8 cellular contexts compared by ENCODE assay signal in the genomic region with DNA sequence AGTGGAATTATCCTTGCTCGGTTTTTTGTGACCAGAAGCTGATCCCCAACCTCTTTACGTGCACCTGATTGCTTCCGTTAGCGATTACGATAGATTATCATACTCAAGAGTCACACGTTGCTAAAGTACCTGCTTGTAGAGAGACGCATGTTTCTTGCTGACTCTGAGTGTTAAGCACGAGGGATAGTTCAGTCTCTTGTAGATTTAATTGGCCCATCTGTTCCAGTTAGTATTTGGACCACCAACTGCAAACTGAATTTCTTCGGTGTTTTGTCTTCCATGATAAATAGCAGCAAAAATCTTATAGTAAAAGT. TPM values are rescaled to one million over a fixed set of nuclear protein-coding genes. Genes with fewer than 3 reads are reported as not detected.
DNase-seq lines count a peak whose midpoint lies in the region; ATAC-seq and TF ChIP-seq lines count a peak whose summit lies in the region.

No MANE protein-coding gene starts in this region.

- intact Hi-C loops in HCT116 (cut with micrococcal nuclease) = no loop called here

- H3K36me3 Mint-ChIP-seq in naive thymus-derived CD8-positive, alpha-beta T cell = peaks cover 0 to 15% (median 0%) of the 10 kb centered on the region in 3 donors

- RAD21 ChIA-PET in HCT116 (lab: Charles Lee; ENCODE audit: low non-redundant PET in 1 of 2, low total read pairs in 2 of 2, uncharacterized antibody in 2 of 2, unreplicated experiment in 2 of 2) = no interaction called here

- POLR2A ChIA-PET in HCT116 (lab: Charles Lee) = no interaction called here
- POLR2A ChIA-PET in naive thymus-derived CD8-positive, alpha-beta T cell (lab: Charles Lee) = interaction anchor here (0.7 to 4.3 kb wide), 7 partner anchors 10 to 194 kb away, joined by 3 to 31 read pairs (median 4); partner anchors contain the start of gene ANKRD17

- H3K4me3 Mint-ChIP-seq in naive thymus-derived CD8-positive, alpha-beta T cell = peak overlapping the region; percentile 81 to 93 (median 91)

- peaks cover 17 to 44% (median 38%) of the 10 kb centered on the region in 4 donors for H3K4me1 Mint-ChIP-seq in naive thymus-derived CD8-positive, alpha-beta T cell

- peaks cover 0 to 6% of the 10 kb centered on the region in 2 experiments; a peak in 2 of 4 replicates for H3K36me3 ChIP-seq in HCT116 (ENCODE audit: control insufficient read depth in 1 of 2, insufficient read depth in 2 of 2, low read length in 2 of 2)

- H4K20me1 ChIP-seq in HCT116 (ENCODE audit: insufficient read depth) = no peaks in the 10 kb centered on the region

- H3K9me3 Mint-ChIP-seq in naive thymus-derived CD8-positive, alpha-beta T cell = no peaks in the 10 kb centered on the region

- peaks cover 13% of the 10 kb centered on the region for H3K79me2 ChIP-seq in HCT116 (ENCODE audit: insufficient read depth, low read length)

- H3K27ac Mint-ChIP-seq in naive thymus-derived CD8-positive, alpha-beta T cell = peak overlapping the region; percentile 95 to 100 (median 98)

- H3K4me2 ChIP-seq in HCT116 (ENCODE audit: low read length) = peak overlapping the region; percentile 86

- H3K27ac ChIP-seq in HCT116 (ENCODE audit: low read depth, low read length) (peak overlapping the region; percentile 78), cingulate gyrus (ENCODE audit: low read depth, low read length) (peak overlapping the region; percentile 72)

- no peaks in the 10 kb centered on the region for H3K27me3 Mint-ChIP-seq in naive thymus-derived CD8-positive, alpha-beta T cell

- H3K9me2 ChIP-seq in HCT116 (ENCODE audit: insufficient read depth) = no peaks in the 10 kb centered on the region

- TF ChIP-seq POLR2A in HCT116 (IDR thresholded peaks at IDR 0.05; ENCODE audit: borderline replicate concordance, extremely low read depth, insufficient read depth, insufficient read length) = no peak

- CTCF ChIA-PET in HCT116 (lab: Charles Lee) = no interaction called here

- DNase-seq in NCI-H2171 treated with DMSO at 0.1 percent for 48 hours (lab: John Stamatoyannopoulos, UW) (peak; percentile 67), NCI-H2171 (lab: John Stamatoyannopoulos, UW) (no peak), HCT116 (ENCODE audit: low read depth, low spot score) (no peak), NCI-H1694 treated with DMSO at 0.1 percent for 48 hours (lab: John Stamatoyannopoulos, UW) (peak; percentile 61), cerebellum (ENCODE audit: low spot score) (no peak), occipital lobe (lab: John Stamatoyannopoulos, UW) (no peak)
- DNase-seq in naive thymus-derived CD8-positive, alpha-beta T cell = no peak

- peak overlapping the region; percentile 28 for H2AFZ ChIP-seq in HCT116 (ENCODE audit: low read depth, low read length, poor library complexity, severe bottlenecking)

- TSS peak; percentile 98 for BruUV-seq in HCT116 (replicated peaks; lab: Mats Ljungman, UMichigan)

- peak overlapping the region; percentile 82 to 90 for H3K4me3 ChIP-seq in HCT116 (replicated peaks in 1 of 2; ENCODE audit: low read depth in 1 of 2, low read length in 2 of 2)

- H3K27me3 ChIP-seq in HCT116 (ENCODE audit: insufficient read depth, low read length) = no peaks in the 10 kb centered on the region

- peaks cover 4 to 15% of the 10 kb centered on the region in 2 experiments; a peak in 3 of 4 replicates for H3K4me1 ChIP-seq in HCT116 (ENCODE audit: control insufficient read depth in 1 of 2, insufficient read depth in 2 of 2, low read length in 2 of 2)

- H3K9me3 ChIP-seq in HCT116 (ENCODE audit: control insufficient read depth in 1 of 2, insufficient read depth in 1 of 2, low read depth in 1 of 2, low read length in 2 of 2) = no peaks in the 10 kb centered on the region

- no peak for TF ChIP-seq RAD21 in HCT116 (IDR thresholded peaks at IDR 0.05; ENCODE audit: low read depth)

- H3K9ac ChIP-seq in HCT116 (ENCODE audit: low read length) = peak overlapping the region; percentile 88

- no peak for TF ChIP-seq CTCF in HCT116 (IDR thresholded peaks at IDR 0.05 in 2 of 3, conservative IDR thresholded peaks at IDR 0.05 in 1 of 3; ENCODE audit: borderline replicate concordance in 1 of 3, insufficient read depth in 1 of 3, low read depth in 2 of 3, low read length in 2 of 3)

- peak; percentile 14 for ATAC-seq in HCT116
- peak; percentile 2 to 22 for ATAC-seq in naive thymus-derived CD8-positive, alpha-beta T cell

TF ChIP-seq in HCT116, 20 proteins besides CTCF, POLR2A, EP300 and RAD21:
- TF ChIP-seq JUND (IDR thresholded peaks at IDR 0.05) (0 out of 2 replicates have a peak, but pooled peaks have one; percentile 14), EZH2phosphoT487 (IDR thresholded peaks at IDR 0.05; ENCODE audit: borderline replicate concordance) (no peak)

RNA-seq across cellular contexts. Expression of gene COX18, which starts 0.5 kb away (rescaled TPM):
- total RNA-seq in HCT116 (2021; ENCODE audit: unreplicated experiment) (12.5 TPM), cerebellum (15.9 TPM), occipital lobe (40.4 TPM)
- 4.3 and 7.0 TPM in 2 replicates for polyA plus RNA-seq in HCT116 (2012)
- 10 to 100 TPM; 18.0 to 20.2 TPM for total RNA-seq in naive thymus-derived CD8-positive, alpha-beta T cell
- polyA plus RNA-seq in naive thymus-derived CD8-positive, alpha-beta T cell = 1 to 10 TPM; 5.0 to 8.4 (median 6.4) TPM

Comparison
In these comparisons a context has a peak if more than half of its experiments do, and no peak if none do; other contexts are left out.
1. DNase-seq: peak in NCI-H2171 treated with DMSO at 0.1 percent for 48 hours (single experiment) and NCI-H1694 treated with DMSO at 0.1 percent for 48 hours (single experiment); none in NCI-H2171 (single experiment), HCT116 (single experiment), naive thymus-derived CD8-positive, alpha-beta T cell (0 of 10), cerebellum (single experiment) and occipital lobe (single experiment).